In the genomic region with DNA sequence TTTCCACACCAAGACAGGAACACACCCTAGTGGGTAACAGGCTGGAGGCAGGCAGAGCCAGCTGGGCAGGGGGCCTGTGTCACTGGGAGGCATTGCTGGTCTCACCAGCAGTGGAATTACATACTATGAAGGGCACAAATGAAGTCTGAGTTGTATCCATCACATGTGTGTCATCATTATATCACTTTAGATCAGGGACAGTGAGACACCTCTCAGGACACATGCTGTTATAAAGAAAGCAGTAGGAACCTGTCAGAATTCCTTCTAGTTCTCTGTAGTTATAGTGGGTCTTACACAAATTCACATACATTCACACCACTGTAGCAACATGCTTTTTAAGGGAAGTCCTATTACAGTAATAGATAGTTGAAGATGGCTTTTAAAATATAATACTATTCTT, we compare ENCODE assay signal across 17 cellular contexts.
DNase-seq lines count a peak whose midpoint lies in the region; TF ChIP-seq lines count a peak whose summit lies in the region.
"Had no signal": no experiment of that assay in that cellular context is flagged by ENCODE, and none has a peak within 500 bp of the region (broad histone marks: within the 10 kb centered on the region; RNA-seq: fewer than 3 reads in every experiment).

No MANE protein-coding gene starts in this region.

- H3K9me3 ChIP-seq in HEK293 (ENCODE audit: control insufficient read depth, insufficient read depth, low read depth, low read length) (no peaks in the 10 kb centered on the region), neural cell (ENCODE audit: low read length) (no peaks in the 10 kb centered on the region)
- H3K9me3 ChIP-seq: BE2C, Caco-2 had no signal

- intact Hi-C loops in head of caudate nucleus (cut with DNase I) = no loop called here

- no peaks in the 10 kb centered on the region for H3K79me2 ChIP-seq in neural cell (replicated peaks; ENCODE audit: insufficient read depth, low read length)

- TF ChIP-seq RAD21 in neural cell (conservative IDR thresholded peaks at IDR 0.05) = peak; percentile 17

- no peaks in the 10 kb centered on the region for H3K27me3 ChIP-seq in neural cell (ENCODE audit: insufficient read depth, low read depth, low read length)
- H3K27me3 ChIP-seq: BE2C, BLaER1 had no signal

- H3K9me3 Mint-ChIP-seq in osteocyte (ENCODE audit: unreplicated experiment) = peaks cover 12% of the 10 kb centered on the region

- no peaks in the 10 kb centered on the region for H3K4me1 ChIP-seq in HEK293 (ENCODE audit: control insufficient read depth, insufficient read depth, low read length)
- H3K4me1 ChIP-seq: BE2C, BLaER1 had no signal

- H3K36me3 ChIP-seq in HEK293 (ENCODE audit: control insufficient read depth in 2 of 2, insufficient read depth in 1 of 2, low read length in 2 of 2) = no peaks in the 10 kb centered on the region
- no peaks in the 10 kb centered on the region for H3K36me3 ChIP-seq in neural cell (ENCODE audit: insufficient read depth, low read length)
- H3K36me3 ChIP-seq: BE2C, BLaER1 had no signal

- H3K4me3 ChIP-seq in HEK293 (ENCODE audit: low read depth, low read length) = no peak overlapping the region
- no peak overlapping the region for H3K4me3 ChIP-seq in neural cell (ENCODE audit: low read length)
- H3K4me3 ChIP-seq: BLaER1, GM12878 had no signal

- DNase-seq in osteocyte (ENCODE audit: extremely low spot score, unreplicated experiment) (no peak), head of caudate nucleus (no peak), HCEC 1CT (no peak), GDM1 (lab: John Stamatoyannopoulos, UW) (no peak)
- DNase-seq: 8988T; ACHN; BE2C; C1 segment of cervical spinal cord; Caco-2; Calu3; CD4-positive, alpha-beta T cell; CD8-positive, alpha-beta T cell; DMS79 treated with DMSO at 0.1 percent for 48 hours had no signal

- CTCF ChIA-PET in HEK293 (lab: Yijun Ruan, JAX) = interaction anchor here (0.6 to 1.3 kb wide), 2 partner anchors 68 to 92 kb away, joined by 3 read pairs; no protein-coding TSS in a partner anchor

- H3K36me3 Mint-ChIP-seq in osteocyte (ENCODE audit: unreplicated experiment) = peaks cover 6% of the 10 kb centered on the region

- H3K27ac ChIP-seq in HEK293 (ENCODE audit: extremely low read depth, low read depth, low read length) (no peak overlapping the region), neural cell (ENCODE audit: low read length) (no peak overlapping the region)
- H3K27ac ChIP-seq: BLaER1 had no signal

- no peak overlapping the region for H2AFZ ChIP-seq in neural cell (ENCODE audit: low read depth, low read length)

- no peaks in the 10 kb centered on the region for H3K27me3 Mint-ChIP-seq in osteocyte (ENCODE audit: unreplicated experiment)
- H3K27me3 Mint-ChIP-seq: CD4-positive, alpha-beta T cell had no signal

- H3K27ac Mint-ChIP-seq in osteocyte (ENCODE audit: unreplicated experiment) = no peak overlapping the region
- H3K27ac Mint-ChIP-seq: CD4-positive, alpha-beta T cell; CD8-positive, alpha-beta T cell had no signal

- H3F3A ChIP-seq in neural cell (ENCODE audit: insufficient read depth, low read length, poor library complexity, severe bottlenecking) = no peaks in the 10 kb centered on the region

- peak; percentile 63 for TF ChIP-seq EP300 in neural cell (conservative IDR thresholded peaks at IDR 0.05; ENCODE audit: poor library complexity, severe bottlenecking)

- H3K4me1 Mint-ChIP-seq in osteocyte (ENCODE audit: unreplicated experiment) = peaks cover 33% of the 10 kb centered on the region

- H3K4me3 Mint-ChIP-seq in osteocyte (ENCODE audit: unreplicated experiment) = no peak overlapping the region
- H3K4me3 Mint-ChIP-seq: CD4-positive, alpha-beta T cell; CD8-positive, alpha-beta T cell had no signal

- H3K9ac ChIP-seq in neural cell (ENCODE audit: low read length) = no peak overlapping the region
- H3K9ac ChIP-seq: BLaER1 had no signal

- POLR2A ChIA-PET in HEK293 (lab: Yijun Ruan, JAX) = no interaction called here

- H3K4me2 ChIP-seq in neural cell (ENCODE audit: low read length) = no peak overlapping the region
- H3K4me2 ChIP-seq: BLaER1 had no signal

- TF ChIP-seq CTCF in HEK293 (tag by site-specific recombination; IDR thresholded peaks at IDR 0.05) (no peak), neural cell (IDR thresholded peaks at IDR 0.05; ENCODE audit: poor library complexity, severe bottlenecking) (no peak), osteocyte (IDR thresholded peaks at IDR 0.05) (peak; percentile 24)

- H3K9me2 ChIP-seq in neural cell (ENCODE audit: insufficient read depth, low read length) = no peaks in the 10 kb centered on the region

- no peaks in the 10 kb centered on the region for H4K20me1 ChIP-seq in neural cell (ENCODE audit: insufficient read depth)
- H4K20me1 ChIP-seq: BLaER1 had no signal

TF ChIP-seq in HEK293, 187 proteins besides CTCF, POLR2A, EP300 and RAD21:
- TF ChIP-seq ZIC2 (tag by site-specific recombination; IDR thresholded peaks at IDR 0.05) (peak; percentile 46), ZNF354C (tag by site-specific recombination; IDR thresholded peaks at IDR 0.05; ENCODE audit: borderline replicate concordance, low read depth) (no peak), ZNF501 (tag by site-specific recombination; IDR thresholded peaks at IDR 0.05) (no peak), MZF1 (tag by site-specific recombination; IDR thresholded peaks at IDR 0.05; ENCODE audit: borderline replicate concordance) (no peak)
- TF ChIP-seq, protein P1, sequence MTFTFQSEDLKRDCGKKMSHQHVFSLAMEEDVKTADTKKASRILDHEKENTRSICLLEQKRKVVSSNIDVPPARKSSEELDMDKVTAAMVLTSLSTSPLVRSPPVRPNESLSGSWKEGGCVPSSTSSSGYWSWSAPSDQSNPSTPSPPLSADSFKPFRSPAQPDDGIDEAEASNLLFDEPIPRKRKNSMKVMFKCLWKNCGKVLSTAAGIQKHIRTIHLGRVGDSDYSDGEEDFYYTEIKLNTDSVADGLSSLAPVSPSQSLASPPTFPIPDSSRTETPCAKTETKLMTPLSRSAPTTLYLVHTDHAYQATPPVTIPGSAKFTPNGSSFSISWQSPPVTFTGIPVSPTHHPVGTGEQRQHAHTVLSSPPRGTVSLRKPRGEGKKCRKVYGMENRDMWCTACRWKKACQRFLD (tag by site-specific recombination; IDR thresholded peaks at IDR 0.05) = no peak

TF ChIP-seq in neural cell, 6 proteins besides CTCF, POLR2A, EP300 and RAD21:
- TF ChIP-seq SMC3 (conservative IDR thresholded peaks at IDR 0.05; ENCODE audit: poor library complexity) = no peak
- peak; percentile 72 for TF ChIP-seq POLR2AphosphoS5 (IDR thresholded peaks at IDR 0.05)
